Comparison of ENCODE assay signal across 12 cellular contexts in genomic region chr6:144345451-144345850, GRCh38.
DNase-seq lines count a peak whose midpoint lies in the region; ATAC-seq, FAIRE-seq and TF ChIP-seq lines count a peak whose summit lies in the region.
"Had no signal": no experiment of that assay in that cellular context is flagged by ENCODE, and none has a peak within 500 bp of the region (broad histone marks: within the 10 kb centered on the region; RNA-seq: fewer than 3 reads in every experiment).

No MANE protein-coding gene starts in this region.

- TF ChIP-seq EP300 in HepG2 (IDR thresholded peaks at IDR 0.05; ENCODE audit: low read depth in 2 of 2, low read length in 2 of 2) (no peak), HepG2 (CRISPR knock-in tag; IDR thresholded peaks at IDR 0.05; ENCODE audit: borderline replicate concordance) (no peak)

- FAIRE-seq in HepG2 (lab: Jason Lieb, UNC): no peak
- FAIRE-seq: G401.6 had no signal

- H3K27ac ChIP-seq in HepG2 (ENCODE audit: extremely low read length, insufficient read depth, low read length) (no peak overlapping the region), right lobe of liver (no peak overlapping the region), lower lobe of right lung (no peak overlapping the region)

- no peak overlapping the region for H3K9ac ChIP-seq in HepG2 (ENCODE audit: insufficient read depth, low read depth, low read length)

- TF ChIP-seq RAD21 in HepG2 (CRISPR knock-in tag; IDR thresholded peaks at IDR 0.05): no peak

- no peaks in the 10 kb centered on the region for H3K27me3 Mint-ChIP-seq in activated CD4-positive, alpha-beta memory T cell treated with anti-CD3 and anti-CD28 coated beads for 36 hours
- no peaks in the 10 kb centered on the region for H3K27me3 Mint-ChIP-seq in mesothelial cell of epicardium (ENCODE audit: low read depth)

- no peaks in the 10 kb centered on the region for H3K27me3 ChIP-seq in HepG2 (ENCODE audit: control insufficient read depth in 1 of 2, insufficient read depth in 2 of 2, low read length in 2 of 2)
- no peaks in the 10 kb centered on the region for H3K27me3 ChIP-seq in right lobe of liver
- no peaks in the 10 kb centered on the region for H3K27me3 ChIP-seq in lower lobe of right lung (ENCODE audit: low read depth)
- H3K27me3 ChIP-seq: BE2C had no signal

- intact Hi-C loops in HepG2 (cut with micrococcal nuclease; ENCODE audit: unreplicated experiment) (no loop called here), right lobe of liver (cut with DNase I) (no loop called here), lower lobe of right lung (cut with DNase I) (no loop called here)
- intact Hi-C loops in activated CD4-positive, alpha-beta memory T cell treated with anti-CD3 and anti-CD28 coated beads for 36 hours (cut with micrococcal nuclease): loop anchor here (2.0 to 10.0 kb wide), 8 partner anchors 97 to 1401 kb away; partner anchors contain the start of genes HIVEP2 and SF3B5

- CTCF ChIA-PET in HepG2 (lab: Yijun Ruan, JAX; ENCODE audit: low intra/inter-chr PET ratio, low total read pairs): no interaction called here
- CTCF ChIA-PET in activated CD4-positive, alpha-beta memory T cell treated with anti-CD3 and anti-CD28 coated beads for 36 hours (lab: Charles Lee): no interaction called here

- peaks cover 86% of the 10 kb centered on the region for H3K79me2 ChIP-seq in HepG2 (ENCODE audit: insufficient read depth, low read length)

- no peaks in the 10 kb centered on the region for H3K9me3 Mint-ChIP-seq in activated CD4-positive, alpha-beta memory T cell treated with anti-CD3 and anti-CD28 coated beads for 36 hours
- peaks cover 10% of the 10 kb centered on the region for H3K9me3 Mint-ChIP-seq in mesothelial cell of epicardium

- H3K9me3 ChIP-seq in HepG2 (ENCODE audit: low read length): no peaks in the 10 kb centered on the region
- H3K9me3 ChIP-seq in right lobe of liver: no peaks in the 10 kb centered on the region
- no peaks in the 10 kb centered on the region for H3K9me3 ChIP-seq in lower lobe of right lung
- H3K9me3 ChIP-seq: BE2C had no signal

- peak overlapping the region; percentile 68 for H3K4me2 ChIP-seq in HepG2 (ENCODE audit: low read depth, low read length)

- 0 out of 2 replicates have a peak, but pooled peaks have one; percentile 12 for TF ChIP-seq CTCF in HepG2 (CRISPR knock-in tag; IDR thresholded peaks at IDR 0.05)
- TF ChIP-seq CTCF in right lobe of liver (IDR thresholded peaks at IDR 0.05): no peak
- TF ChIP-seq CTCF in lower lobe of right lung (IDR thresholded peaks at IDR 0.05): no peak
- TF ChIP-seq CTCF in mesothelial cell of epicardium (IDR thresholded peaks at IDR 0.05; ENCODE audit: unreplicated experiment): no peak

- no TSS peak for BruUV-seq in HepG2 (replicated peaks; lab: Mats Ljungman, UMichigan)

- 0 out of 2 replicates have a peak, but pooled peaks cover 2% of the 10 kb centered on the region for H4K20me1 ChIP-seq in HepG2 (ENCODE audit: insufficient read depth, low read length)

- H3K27ac Mint-ChIP-seq in activated CD4-positive, alpha-beta memory T cell treated with anti-CD3 and anti-CD28 coated beads for 36 hours: peak overlapping the region; percentile 99
- no peak overlapping the region for H3K27ac Mint-ChIP-seq in mesothelial cell of epicardium

- H3K36me3 Mint-ChIP-seq in activated CD4-positive, alpha-beta memory T cell treated with anti-CD3 and anti-CD28 coated beads for 36 hours: peaks cover 6% of the 10 kb centered on the region
- H3K36me3 Mint-ChIP-seq in mesothelial cell of epicardium: peaks cover 10% of the 10 kb centered on the region

- no peak overlapping the region for H2AFZ ChIP-seq in HepG2 (ENCODE audit: low read length)

- H3K36me3 ChIP-seq in HepG2 (replicated peaks in 1 of 2; ENCODE audit: control insufficient read depth in 1 of 2, insufficient read depth in 2 of 2, low read length in 2 of 2) (peaks cover 0 to 4% of the 10 kb centered on the region in 2 experiments; a peak in 1 of 5 replicates), right lobe of liver (no peaks in the 10 kb centered on the region), lower lobe of right lung (no peaks in the 10 kb centered on the region)
- H3K36me3 ChIP-seq: BE2C had no signal

- POLR2A ChIA-PET in HepG2 (lab: Yijun Ruan, JAX): no interaction called here
- POLR2A ChIA-PET in activated CD4-positive, alpha-beta memory T cell treated with anti-CD3 and anti-CD28 coated beads for 36 hours (lab: Charles Lee): interaction anchor here (1.0 to 1.3 kb wide), 3 partner anchors 9 to 15 kb away, joined by 3 to 5 read pairs (median 3); no protein-coding TSS in a partner anchor

- in situ Hi-C loops in HepG2 (cut with HindIII; ENCODE audit: extremely low pct_ligation_motif_present, low pct_unique_long_range_greater_than_20kb): no loop called here

- TF ChIP-seq POLR2A in HepG2 (IDR thresholded peaks at IDR 0.05; ENCODE audit: insufficient read depth in 1 of 2, low read depth in 2 of 2, low read length in 2 of 2) (no peak), right lobe of liver (IDR thresholded peaks at IDR 0.05) (no peak)

- H3K4me1 ChIP-seq in HepG2 (ENCODE audit: insufficient read depth, low read length): peaks cover 99% of the 10 kb centered on the region
- peaks cover 0 to 49% (median 0%) of the 10 kb centered on the region in 4 donors for H3K4me1 ChIP-seq in right lobe of liver
- H3K4me1 ChIP-seq in lower lobe of right lung: peaks cover 88% of the 10 kb centered on the region
- H3K4me1 ChIP-seq: BE2C had no signal

- WGBS in HepG2 (ENCODE audit: low lambda C conversion rate): 97% methylated on average over 4 of the region's 4 CpGs
- WGBS in right lobe of liver (ENCODE audit: insufficient coverage, low coverage, low lambda C conversion rate, missing lambda C conversion rate): 94% methylated on average over 4 of the region's 4 CpGs

- no peak for ATAC-seq in HepG2
- no peak for ATAC-seq in right lobe of liver
- no peak for ATAC-seq in lower lobe of right lung
- ATAC-seq in HG03469 (IDR thresholded peaks at IDR 0.05; ENCODE audit: unreplicated experiment): no peak

- peaks cover 76% of the 10 kb centered on the region for H3K4me1 Mint-ChIP-seq in activated CD4-positive, alpha-beta memory T cell treated with anti-CD3 and anti-CD28 coated beads for 36 hours (ENCODE audit: low read depth)
- peaks cover 29% of the 10 kb centered on the region for H3K4me1 Mint-ChIP-seq in mesothelial cell of epicardium

- DNase-seq in HepG2 (ENCODE audit: low spot score): no peak
- DNase-seq in right lobe of liver: no peak
- DNase-seq in activated CD4-positive, alpha-beta memory T cell treated with anti-CD3 and anti-CD28 coated beads for 36 hours: no peak
- no peak for DNase-seq in lower lobe of right lung
- DNase-seq in NCI-H1417 treated with DMSO at 0.1 percent for 48 hours (lab: John Stamatoyannopoulos, UW): no peak
- DNase-seq in mesothelial cell of epicardium (ENCODE audit: low spot score in 2 of 2, unreplicated experiment in 2 of 2): no peak
- no peak for DNase-seq in GF-D8 (lab: John Stamatoyannopoulos, UW)
- DNase-seq: BE2C, NCI-H146, NCI-H69 had no signal

- peak overlapping the region; percentile 95 for H3K4me3 Mint-ChIP-seq in activated CD4-positive, alpha-beta memory T cell treated with anti-CD3 and anti-CD28 coated beads for 36 hours
- H3K4me3 Mint-ChIP-seq in mesothelial cell of epicardium: no peak overlapping the region

- H3K4me3 ChIP-seq in HepG2 (replicated peaks in 1 of 3; ENCODE audit: insufficient read depth in 1 of 3, low read depth in 2 of 3, low read length in 3 of 3) (peak overlapping the region in 1 of 3 experiments; percentile 36; a peak in 2 of 6 replicates), right lobe of liver (no peak overlapping the region), lower lobe of right lung (peak overlapping the region; percentile 40)

TF ChIP-seq in HepG2, 621 proteins besides CTCF, POLR2A, EP300 and RAD21 (continues in another document):
- TF ChIP-seq, protein P1, sequence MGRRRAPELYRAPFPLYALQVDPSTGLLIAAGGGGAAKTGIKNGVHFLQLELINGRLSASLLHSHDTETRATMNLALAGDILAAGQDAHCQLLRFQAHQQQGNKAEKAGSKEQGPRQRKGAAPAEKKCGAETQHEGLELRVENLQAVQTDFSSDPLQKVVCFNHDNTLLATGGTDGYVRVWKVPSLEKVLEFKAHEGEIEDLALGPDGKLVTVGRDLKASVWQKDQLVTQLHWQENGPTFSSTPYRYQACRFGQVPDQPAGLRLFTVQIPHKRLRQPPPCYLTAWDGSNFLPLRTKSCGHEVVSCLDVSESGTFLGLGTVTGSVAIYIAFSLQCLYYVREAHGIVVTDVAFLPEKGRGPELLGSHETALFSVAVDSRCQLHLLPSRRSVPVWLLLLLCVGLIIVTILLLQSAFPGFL (CRISPR knock-in tag; IDR thresholded peaks at IDR 0.05): no peak
- TF ChIP-seq, protein P2, sequence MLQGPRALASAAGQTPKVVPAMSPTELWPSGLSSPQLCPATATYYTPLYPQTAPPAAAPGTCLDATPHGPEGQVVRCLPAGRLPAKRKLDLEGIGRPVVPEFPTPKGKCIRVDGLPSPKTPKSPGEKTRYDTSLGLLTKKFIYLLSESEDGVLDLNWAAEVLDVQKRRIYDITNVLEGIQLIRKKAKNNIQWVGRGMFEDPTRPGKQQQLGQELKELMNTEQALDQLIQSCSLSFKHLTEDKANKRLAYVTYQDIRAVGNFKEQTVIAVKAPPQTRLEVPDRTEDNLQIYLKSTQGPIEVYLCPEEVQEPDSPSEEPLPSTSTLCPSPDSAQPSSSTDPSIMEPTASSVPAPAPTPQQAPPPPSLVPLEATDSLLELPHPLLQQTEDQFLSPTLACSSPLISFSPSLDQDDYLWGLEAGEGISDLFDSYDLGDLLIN (CRISPR knock-in tag; IDR thresholded peaks at IDR 0.05; ENCODE audit: borderline replicate concordance): 0 out of 2 replicates have a peak, but pooled peaks have one; percentile 14
- TF ChIP-seq ZBTB38 (CRISPR knock-in tag; IDR thresholded peaks at IDR 0.05) (peak; percentile 65; the same call in 1 of the 2 replicates), MXD3 (CRISPR knock-in tag; IDR thresholded peaks at IDR 0.05) (0 out of 2 replicates have a peak, but pooled peaks have one; percentile 39)
